In the genomic region with DNA sequence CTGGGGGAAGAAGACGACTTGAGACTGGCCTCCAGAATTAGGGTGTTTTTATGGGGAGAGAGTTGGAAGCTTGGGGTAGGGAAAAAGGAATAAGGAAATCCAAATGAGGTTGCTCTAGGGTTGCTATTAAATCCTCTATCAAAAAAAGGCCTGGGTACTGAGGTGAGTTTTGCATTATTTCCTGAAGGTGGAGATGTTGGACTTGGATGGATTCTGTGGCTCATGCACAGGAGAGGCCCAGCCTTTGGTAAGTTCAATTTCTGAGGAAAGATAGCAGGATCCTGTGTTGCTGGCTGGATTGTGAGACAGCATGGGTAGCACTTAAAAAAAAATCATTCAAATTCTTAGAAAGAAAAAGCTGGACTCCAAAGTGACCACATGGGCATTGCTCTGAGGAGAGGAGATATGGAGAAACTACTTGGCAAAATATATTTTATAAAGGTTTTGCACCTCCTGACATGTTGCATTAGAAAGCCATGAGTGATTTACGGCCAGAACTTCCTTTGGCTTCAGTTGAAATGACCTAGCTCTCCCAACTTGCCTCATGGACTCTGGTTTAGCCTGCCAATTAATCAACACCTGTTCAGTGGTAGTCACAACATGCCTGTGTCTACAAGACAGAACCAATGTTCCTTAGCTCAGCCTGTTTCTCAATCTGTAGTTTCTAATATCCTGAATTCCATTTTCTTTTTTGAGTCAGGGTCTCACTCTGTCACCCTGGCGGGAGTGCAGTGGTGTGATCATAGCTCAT, we compare ENCODE assay signal across 9 cellular contexts.
A peak's percentile ranks its signal among the peaks of the same experiment; 100 is the strongest.
DNase-seq lines count a peak whose midpoint lies in the region; ATAC-seq, FAIRE-seq and TF ChIP-seq lines count a peak whose summit lies in the region.
"Had no signal": no experiment of that assay in that cellular context is flagged by ENCODE, and none has a peak within 500 bp of the region (broad histone marks: within the 10 kb centered on the region; RNA-seq: fewer than 3 reads in every experiment).

No MANE protein-coding gene starts in this region.

- peak; percentile 39 for TF ChIP-seq CTCF in bronchial epithelial cell (IDR thresholded peaks at IDR 0.05; ENCODE audit: insufficient read depth, low read length, severe bottlenecking)

- FAIRE-seq in bronchial epithelial cell (lab: Jason Lieb, UNC): no peak

- no peaks in the 10 kb centered on the region for H3K36me3 ChIP-seq in bronchial epithelial cell (ENCODE audit: control insufficient read depth, insufficient read depth, low read length)

- no peaks in the 10 kb centered on the region for H3K27me3 ChIP-seq in bronchial epithelial cell (ENCODE audit: control insufficient read depth, insufficient read depth, low read length)

- peak; percentile 69 for ATAC-seq in sciatic nerve
- ATAC-seq in GM19467 (IDR thresholded peaks at IDR 0.05; ENCODE audit: unreplicated experiment): no peak
- no peak for ATAC-seq in GM21717 (IDR thresholded peaks at IDR 0.05; ENCODE audit: unreplicated experiment)

- DNase-seq in DMS53 (lab: John Stamatoyannopoulos, UW): peak; percentile 36
- DNase-seq in DMS53 treated with DMSO at 0.1 percent for 48 hours (lab: John Stamatoyannopoulos, UW; ENCODE audit: unreplicated experiment): no peak
- peak; percentile 7 for DNase-seq in NCI-H460 (ENCODE audit: extremely low read depth, low read depth)
- peak; percentile 28 for DNase-seq in bronchial epithelial cell (ENCODE audit: low read depth)
- DNase-seq in sciatic nerve (ENCODE audit: low spot score): no peak
- no peak for DNase-seq in stimulated activated CD4-positive, alpha-beta T cell treated with anti-CD3 and anti-CD28 coated beads, Interleukin-2, amount 100 ng/mL, for 24 hours
- DNase-seq: activated CD4-positive, alpha-beta T cell treated with anti-CD3 and anti-CD28 coated beads, Interleukin-2, amount 10 ng/mL, durations not matched to agents 7 days and 5 days had no signal

- intact Hi-C loops in sciatic nerve (cut with DNase I): loop anchor here (10.0 kb wide), 1 partner anchor 640 kb away; no protein-coding TSS in a partner anchor

- H3K4me3 ChIP-seq in bronchial epithelial cell (ENCODE audit: low read depth, low read length): no peak overlapping the region

Comparison
In these comparisons a context has a peak if more than half of its experiments do, and no peak if none do; other contexts are left out.
1. DNase-seq: peak in DMS53 (single experiment), NCI-H460 (single experiment) and bronchial epithelial cell (single experiment); none in DMS53 treated with DMSO at 0.1 percent for 48 hours (single experiment), sciatic nerve (single experiment) and stimulated activated CD4-positive, alpha-beta T cell treated with anti-CD3 and anti-CD28 coated beads, Interleukin-2, amount 100 ng/mL, for 24 hours (0 of 2).